Comparison of ENCODE assay signal across 8 cellular contexts in the genomic region with DNA sequence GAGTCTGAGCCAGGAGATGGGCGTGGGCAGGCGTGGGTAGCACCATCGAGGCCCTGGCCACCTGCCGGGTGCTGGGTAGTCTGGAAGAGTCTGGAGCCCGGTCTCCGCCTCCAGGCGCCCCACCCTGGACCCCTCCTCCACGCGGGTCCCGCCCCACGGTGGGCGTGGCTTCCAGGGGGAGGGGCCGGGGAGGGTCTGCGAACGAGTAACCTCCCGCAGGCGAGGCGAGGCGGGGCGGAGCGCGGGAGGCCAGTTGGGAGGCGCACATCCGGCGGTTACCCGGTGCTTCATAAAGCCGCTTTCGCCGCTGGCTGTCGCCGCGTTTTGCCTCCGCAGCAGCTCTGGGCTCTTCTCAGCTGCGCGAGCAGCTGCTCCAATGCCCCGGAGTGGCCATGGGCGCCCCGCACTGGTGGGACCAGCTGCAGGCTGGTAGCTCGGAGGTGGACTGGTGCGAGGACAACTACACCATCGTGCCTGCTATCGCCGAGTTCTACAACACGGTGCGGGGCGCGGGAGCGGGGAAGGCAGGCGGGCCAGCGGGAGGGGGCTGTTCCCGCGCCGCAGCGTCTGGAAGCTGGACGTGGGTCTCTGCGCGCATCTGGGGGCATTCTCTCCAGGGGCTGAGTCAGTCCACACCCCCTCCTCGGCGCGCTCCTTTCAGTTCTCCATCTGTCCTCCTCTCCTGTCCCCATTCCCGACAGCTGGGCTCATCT.
DNase-seq lines count a peak whose midpoint lies in the region; ATAC-seq, FAIRE-seq and TF ChIP-seq lines count a peak whose summit lies in the region.

Gene ACER2 (plus strand): TSS at position 317 of the 713 bp plus-strand sequence. CDS start 76 bp downstream, at position 393.

- peak; percentile 92 for ATAC-seq in GM21381 (IDR thresholded peaks at IDR 0.05; ENCODE audit: unreplicated experiment)

- FAIRE-seq in D721Med (lab: Jason Lieb, UNC) (no peak), HTR-8/SVneo (lab: Jason Lieb, UNC) (no peak)

- peak; percentile 96 for DNase-seq in D721Med (ENCODE audit: insufficient read length, low spot score)
- DNase-seq in HTR-8/SVneo (ENCODE audit: insufficient read length, low spot score), result peak; percentile 77
- DNase-seq in NOMO-1 treated with dmso at 0.1 percent for 144 hours (lab: John Stamatoyannopoulos, UW; ENCODE audit: unreplicated experiment), result peak; percentile 74
- peak; percentile 98 for DNase-seq in activated CD8-positive, alpha-beta memory T cell treated with anti-CD3 and anti-CD28 coated beads, Interleukin-2, amount 50 U/mL, for 48 hours
- DNase-seq in epidermal melanocyte (ENCODE audit: insufficient read length, low spot score), result peak; percentile 75
- peak; percentile 76 for DNase-seq in middle frontal gyrus (ENCODE audit: extremely low spot score, low spot score)
- peak; percentile 88 to 92 for DNase-seq in stimulated activated CD8-positive, alpha-beta memory T cell treated with anti-CD3 and anti-CD28 coated beads, Interleukin-2, amount 100 ng/mL, for 1 hour (ENCODE audit: low read depth in 2 of 2)

- TF ChIP-seq CTCF in D721Med (IDR thresholded peaks at IDR 0.05; ENCODE audit: insufficient read depth, missing control alignments), result peak; percentile 17

Comparison
In these comparisons a context has a peak if more than half of its experiments do, and no peak if none do; other contexts are left out.
1. Peak in every context shown above with its lines: DNase-seq and ATAC-seq.